8 cellular contexts compared by ENCODE assay signal in genomic region chr12:96501139-96501741, GRCh38. TPM values are rescaled to one million over a fixed set of nuclear protein-coding genes. Genes with fewer than 3 reads are reported as not detected.
DNase-seq lines count a peak whose midpoint lies in the region; ATAC-seq, FAIRE-seq and TF ChIP-seq lines count a peak whose summit lies in the region.

No MANE protein-coding gene starts in this region.

- H3K9me2 ChIP-seq in PC-9 (ENCODE audit: insufficient read depth) = 0 out of 2 replicates have a peak, but pooled peaks cover 3% of the 10 kb centered on the region

- peaks cover 36% of the 10 kb centered on the region for H3F3A ChIP-seq in PC-9 (ENCODE audit: insufficient read depth, low read depth)

- peak overlapping the region; percentile 98 for H3K27ac ChIP-seq in PC-9
- H3K27ac ChIP-seq in kidney (ENCODE audit: low read depth in 2 of 2, low read length in 2 of 2) = peak overlapping the region; percentile 64 to 84

- H3K27me3 Mint-ChIP-seq in activated naive CD8-positive, alpha-beta T cell treated with anti-CD3 and anti-CD28 coated beads, Interleukin-2, amount 50 U/mL, for 24 hours = no peaks in the 10 kb centered on the region
- no peaks in the 10 kb centered on the region for H3K27me3 Mint-ChIP-seq in type B pancreatic cell

- H3K4me3 ChIP-seq in PC-9 (peak overlapping the region; percentile 34; the same call in 1 of the 2 replicates), kidney (ENCODE audit: low read length in 2 of 2) (no peak overlapping the region)

- TF ChIP-seq CTCF in PC-9 (conservative IDR thresholded peaks at IDR 0.05) = no peak
- TF ChIP-seq CTCF in kidney (IDR thresholded peaks at IDR 0.05; ENCODE audit: borderline replicate concordance, extremely low read depth, insufficient read depth) = no peak
- TF ChIP-seq CTCF in type B pancreatic cell (conservative IDR thresholded peaks at IDR 0.05) = no peak

- no peak for FAIRE-seq in kidney (lab: Jason Lieb, UNC)

- CTCF ChIA-PET in PC-9 (lab: Charles Lee) = interaction anchor here (0.7 to 0.9 kb wide), 3 partner anchors 12 to 199 kb away, joined by 3 to 12 read pairs (median 10); partner anchors contain the start of gene CFAP54

- no peaks in the 10 kb centered on the region for H3K9me3 Mint-ChIP-seq in activated naive CD8-positive, alpha-beta T cell treated with anti-CD3 and anti-CD28 coated beads, Interleukin-2, amount 50 U/mL, for 24 hours
- H3K9me3 Mint-ChIP-seq in type B pancreatic cell = peaks cover 10% of the 10 kb centered on the region

- no peaks in the 10 kb centered on the region for H3K79me2 ChIP-seq in PC-9 (ENCODE audit: low read depth)

- peaks cover 32% of the 10 kb centered on the region for H3K4me1 ChIP-seq in PC-9 (replicated peaks; ENCODE audit: insufficient read depth)
- peaks cover 2 to 4% of the 10 kb centered on the region in 2 donors for H3K4me1 ChIP-seq in kidney (ENCODE audit: control insufficient read depth in 1 of 2, insufficient read depth in 1 of 2, low read depth in 1 of 2, low read length in 2 of 2)

- BruUV-seq in PC-9 (replicated peaks; lab: Mats Ljungman, UMichigan) = TSS peak; percentile 88

- H4K20me1 ChIP-seq in PC-9 (ENCODE audit: insufficient read depth) = no peaks in the 10 kb centered on the region

- H3K27me3 ChIP-seq in PC-9 (ENCODE audit: insufficient read depth, low read depth) = no peaks in the 10 kb centered on the region

- H3K4me2 ChIP-seq in PC-9 = peak overlapping the region; percentile 59

- H3K9me3 ChIP-seq in PC-9 (ENCODE audit: insufficient read depth, low read depth) = peaks cover 8% of the 10 kb centered on the region; the same call in 1 of the 2 replicates
- no peaks in the 10 kb centered on the region for H3K9me3 ChIP-seq in kidney (ENCODE audit: control insufficient read depth in 1 of 2, low read length in 2 of 2)

- H2AFZ ChIP-seq in PC-9 = peak overlapping the region; percentile 76

- intact Hi-C loops in PC-9 (cut with micrococcal nuclease; ENCODE audit: unreplicated experiment) (loop anchor here (1.0 to 5.0 kb wide), 2 partner anchors 12 to 284 kb away; partner anchors contain the start of gene CFAP54), kidney (cut with DNase I) (no loop called here), posterior vena cava (cut with DNase I) (loop anchor here in 1 of 2 donors (10.0 kb wide), 1 partner anchor 76 kb away; no protein-coding TSS in a partner anchor)

- H3K4me1 Mint-ChIP-seq in activated naive CD8-positive, alpha-beta T cell treated with anti-CD3 and anti-CD28 coated beads, Interleukin-2, amount 50 U/mL, for 24 hours = peaks cover 37% of the 10 kb centered on the region
- H3K4me1 Mint-ChIP-seq in type B pancreatic cell (ENCODE audit: unreplicated experiment) = peaks cover 8% of the 10 kb centered on the region

- H3K36me3 ChIP-seq in PC-9 (ENCODE audit: low read depth) = peaks cover 11% of the 10 kb centered on the region; the same call in 1 of the 2 replicates
- H3K36me3 ChIP-seq in kidney (ENCODE audit: control insufficient read depth in 1 of 2, insufficient read depth in 2 of 2, low read length in 2 of 2) = no peaks in the 10 kb centered on the region

- H3K9ac ChIP-seq in kidney (ENCODE audit: low read length in 2 of 2) = no peak overlapping the region

- DNase-seq in AML-193 (lab: John Stamatoyannopoulos, UW) (peak; percentile 32 to 33), PC-9 (peak; percentile 72 to 85), kidney (no peak), type B pancreatic cell (ENCODE audit: extremely low spot score, unreplicated experiment) (no peak), posterior vena cava (ENCODE audit: low spot score) (no peak)
- peak; percentile 13 for DNase-seq in activated naive CD8-positive, alpha-beta T cell treated with anti-CD3 and anti-CD28 coated beads, Interleukin-2, amount 50 U/mL, for 24 hours

- H3K4me3 Mint-ChIP-seq in activated naive CD8-positive, alpha-beta T cell treated with anti-CD3 and anti-CD28 coated beads, Interleukin-2, amount 50 U/mL, for 24 hours = no peak overlapping the region
- H3K4me3 Mint-ChIP-seq in type B pancreatic cell = no peak overlapping the region

- no peaks in the 10 kb centered on the region for H3K36me3 Mint-ChIP-seq in activated naive CD8-positive, alpha-beta T cell treated with anti-CD3 and anti-CD28 coated beads, Interleukin-2, amount 50 U/mL, for 24 hours (ENCODE audit: low read depth)
- no peaks in the 10 kb centered on the region for H3K36me3 Mint-ChIP-seq in type B pancreatic cell

- POLR2A ChIA-PET in PC-9 (lab: Charles Lee; ENCODE audit: unreplicated experiment) = interaction anchor here (1.0 kb wide), 1 partner anchor 100 kb away, joined by 4 read pairs; no protein-coding TSS in a partner anchor

- peak overlapping the region; percentile 87 for H3K27ac Mint-ChIP-seq in activated naive CD8-positive, alpha-beta T cell treated with anti-CD3 and anti-CD28 coated beads, Interleukin-2, amount 50 U/mL, for 24 hours
- H3K27ac Mint-ChIP-seq in type B pancreatic cell = peak overlapping the region; percentile 60

- ATAC-seq in GM18907 (IDR thresholded peaks at IDR 0.05; ENCODE audit: unreplicated experiment) (peak; percentile 90), HG03066 (IDR thresholded peaks at IDR 0.05; ENCODE audit: low read depth, unreplicated experiment) (peak; percentile 67)
- peak; percentile 78 for ATAC-seq in activated naive CD8-positive, alpha-beta T cell treated with anti-CD3 and anti-CD28 coated beads, Interleukin-2, amount 50 U/mL, for 24 hours

RNA-seq across cellular contexts. Expression of gene CFAP54, which starts 11.9 kb away (rescaled TPM):
- 7.1 and 16.4 TPM in 2 replicates for total RNA-seq in PC-9 (2021)
- 6.6 TPM for total RNA-seq in kidney
- 0.13 TPM for polyA plus RNA-seq in kidney (ENCODE audit: insufficient read depth, low read depth, low replicate concordance)
- total RNA-seq in type B pancreatic cell (ENCODE audit: low replicate concordance) = 0.93 and 8.9 TPM in 2 replicates
- 1 to 10 TPM in 1 of 2 donors, under 1 TPM in 1; 0.90 to 1.2 TPM for total RNA-seq in posterior vena cava

Comparison
In these comparisons a context has a peak if more than half of its experiments do, and no peak if none do; other contexts are left out.
1. DNase-seq: peak in AML-193 (2 of 2), PC-9 (2 of 2) and activated naive CD8-positive, alpha-beta T cell treated with anti-CD3 and anti-CD28 coated beads, Interleukin-2, amount 50 U/mL, for 24 hours (single experiment); none in kidney (single experiment), type B pancreatic cell (single experiment) and posterior vena cava (single experiment).
2. Peak in every context shown above with its lines, with median percentiles within 50 percentile points of each other: ATAC-seq.